1 cellular context compared by ENCODE assay signal in the genomic region with DNA sequence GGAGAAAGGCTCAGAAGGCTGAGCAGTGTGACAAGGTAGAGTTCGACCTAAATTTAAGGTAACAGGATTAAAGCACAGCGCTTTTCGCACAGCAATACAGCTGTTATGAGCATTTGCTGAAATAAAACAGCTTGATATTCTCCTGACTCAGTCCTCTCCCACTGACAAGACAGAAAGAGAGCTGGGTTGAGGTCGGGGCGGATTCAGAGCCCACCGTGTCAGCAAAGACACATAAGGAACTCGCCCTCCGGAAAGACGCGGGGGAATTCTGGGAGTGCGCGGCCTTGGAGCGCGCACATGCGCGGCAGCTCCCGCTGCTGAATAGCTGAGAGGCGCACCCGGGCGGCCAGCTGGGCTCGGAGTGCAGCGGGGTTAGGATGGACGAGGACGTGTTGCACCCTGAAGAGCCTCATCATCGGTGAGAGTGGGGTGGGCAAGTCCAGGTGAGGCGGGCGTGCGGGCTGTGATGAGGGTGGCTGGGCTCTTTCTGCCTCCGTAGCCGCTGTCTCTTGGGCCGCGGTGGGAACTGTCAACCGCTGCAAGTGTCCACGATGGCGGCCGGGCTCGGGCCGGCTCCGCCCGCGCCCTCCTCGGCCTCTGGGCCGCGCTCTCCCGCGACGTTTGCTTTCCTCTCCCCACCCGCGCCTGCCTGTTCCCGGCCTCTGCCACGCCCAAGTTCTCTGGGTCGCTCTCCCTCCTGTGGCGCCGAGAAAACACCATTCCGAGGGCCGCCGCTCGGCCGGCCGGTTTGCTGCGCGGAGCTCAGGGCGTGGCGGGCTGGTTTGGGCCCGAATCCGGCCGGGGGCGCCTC.
TF ChIP-seq lines count a peak whose summit lies in the region.

No MANE protein-coding gene starts in this region.

TF ChIP-seq in HepG2, 621 proteins besides CTCF, POLR2A, EP300 and RAD21 (continued from another document and continues in another):
- TF ChIP-seq, protein P1, sequence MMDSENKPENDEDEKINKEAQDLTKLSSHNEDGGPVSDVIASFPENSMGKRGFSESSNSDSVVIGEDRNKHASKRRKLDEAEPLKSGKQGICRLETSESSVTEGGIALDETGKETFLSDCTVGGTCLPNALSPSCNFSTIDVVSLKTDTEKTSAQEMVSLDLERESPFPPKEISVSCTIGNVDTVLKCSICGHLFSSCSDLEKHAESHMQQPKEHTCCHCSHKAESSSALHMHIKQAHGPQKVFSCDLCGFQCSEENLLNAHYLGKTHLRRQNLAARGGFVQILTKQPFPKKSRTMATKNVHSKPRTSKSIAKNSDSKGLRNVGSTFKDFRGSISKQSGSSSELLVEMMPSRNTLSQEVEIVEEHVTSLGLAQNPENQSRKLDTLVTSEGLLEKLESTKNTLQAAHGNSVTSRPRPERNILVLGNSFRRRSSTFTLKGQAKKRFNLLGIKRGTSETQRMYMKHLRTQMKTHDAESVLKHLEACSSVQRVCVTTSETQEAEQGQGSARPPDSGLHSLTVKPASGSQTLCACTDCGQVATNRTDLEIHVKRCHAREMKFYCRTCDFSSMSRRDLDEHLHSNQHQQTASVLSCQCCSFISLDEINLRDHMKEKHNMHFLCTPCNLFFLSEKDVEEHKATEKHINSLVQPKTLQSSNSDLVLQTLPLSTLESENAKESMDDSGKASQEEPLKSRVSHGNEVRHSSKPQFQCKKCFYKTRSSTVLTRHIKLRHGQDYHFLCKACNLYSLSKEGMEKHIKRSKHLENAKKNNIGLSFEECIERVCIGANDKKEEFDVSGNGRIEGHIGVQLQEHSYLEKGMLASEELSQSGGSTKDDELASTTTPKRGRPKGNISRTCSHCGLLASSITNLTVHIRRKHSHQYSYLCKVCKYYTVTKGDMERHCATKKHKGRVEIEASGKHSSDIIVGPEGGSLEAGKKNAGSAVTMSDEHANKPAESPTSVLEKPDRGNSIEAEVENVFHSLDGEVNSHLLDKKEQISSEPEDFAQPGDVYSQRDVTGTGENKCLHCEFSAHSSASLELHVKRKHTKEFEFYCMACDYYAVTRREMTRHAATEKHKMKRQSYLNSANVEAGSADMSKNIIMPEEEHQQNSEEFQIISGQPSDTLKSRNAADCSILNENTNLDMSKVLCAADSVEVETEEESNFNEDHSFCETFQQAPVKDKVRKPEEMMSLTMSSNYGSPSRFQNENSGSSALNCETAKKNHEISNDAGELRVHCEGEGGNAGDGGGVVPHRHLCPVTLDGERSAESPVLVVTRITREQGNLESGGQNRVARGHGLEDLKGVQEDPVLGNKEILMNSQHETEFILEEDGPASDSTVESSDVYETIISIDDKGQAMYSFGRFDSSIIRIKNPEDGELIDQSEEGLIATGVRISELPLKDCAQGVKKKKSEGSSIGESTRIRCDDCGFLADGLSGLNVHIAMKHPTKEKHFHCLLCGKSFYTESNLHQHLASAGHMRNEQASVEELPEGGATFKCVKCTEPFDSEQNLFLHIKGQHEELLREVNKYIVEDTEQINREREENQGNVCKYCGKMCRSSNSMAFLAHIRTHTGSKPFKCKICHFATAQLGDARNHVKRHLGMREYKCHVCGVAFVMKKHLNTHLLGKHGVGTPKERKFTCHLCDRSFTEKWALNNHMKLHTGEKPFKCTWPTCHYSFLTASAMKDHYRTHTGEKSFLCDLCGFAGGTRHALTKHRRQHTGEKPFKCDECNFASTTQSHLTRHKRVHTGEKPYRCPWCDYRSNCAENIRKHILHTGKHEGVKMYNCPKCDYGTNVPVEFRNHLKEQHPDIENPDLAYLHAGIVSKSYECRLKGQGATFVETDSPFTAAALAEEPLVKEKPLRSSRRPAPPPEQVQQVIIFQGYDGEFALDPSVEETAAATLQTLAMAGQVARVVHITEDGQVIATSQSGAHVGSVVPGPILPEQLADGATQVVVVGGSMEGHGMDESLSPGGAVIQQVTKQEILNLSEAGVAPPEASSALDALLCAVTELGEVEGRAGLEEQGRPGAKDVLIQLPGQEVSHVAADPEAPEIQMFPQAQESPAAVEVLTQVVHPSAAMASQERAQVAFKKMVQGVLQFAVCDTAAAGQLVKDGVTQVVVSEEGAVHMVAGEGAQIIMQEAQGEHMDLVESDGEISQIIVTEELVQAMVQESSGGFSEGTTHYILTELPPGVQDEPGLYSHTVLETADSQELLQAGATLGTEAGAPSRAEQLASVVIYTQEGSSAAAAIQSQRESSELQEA (CRISPR knock-in tag; IDR thresholded peaks at IDR 0.05; ENCODE audit: not compliant biosample characterization), result peak; percentile 24
- no peak for TF ChIP-seq AKNA (CRISPR knock-in tag; IDR thresholded peaks at IDR 0.05; ENCODE audit: borderline replicate concordance)
- TF ChIP-seq ZNF83 (CRISPR knock-in tag; IDR thresholded peaks at IDR 0.05; ENCODE audit: borderline replicate concordance), result no peak
- TF ChIP-seq ZNF543 (CRISPR knock-in tag; IDR thresholded peaks at IDR 0.05), result peak; percentile 86; the same call in 1 of the 2 replicates
- TF ChIP-seq EED (CRISPR knock-in tag; IDR thresholded peaks at IDR 0.05), result no peak
- no peak for TF ChIP-seq HOMEZ (CRISPR knock-in tag; IDR thresholded peaks at IDR 0.05; ENCODE audit: low read depth)
- TF ChIP-seq PHF8 (CRISPR knock-in tag; IDR thresholded peaks at IDR 0.05), result peak; percentile 81
- peak; percentile 59; the same call in 1 of the 2 replicates for TF ChIP-seq MTA1 (CRISPR knock-in tag; IDR thresholded peaks at IDR 0.05; ENCODE audit: borderline replicate concordance)
- TF ChIP-seq, protein P2, sequence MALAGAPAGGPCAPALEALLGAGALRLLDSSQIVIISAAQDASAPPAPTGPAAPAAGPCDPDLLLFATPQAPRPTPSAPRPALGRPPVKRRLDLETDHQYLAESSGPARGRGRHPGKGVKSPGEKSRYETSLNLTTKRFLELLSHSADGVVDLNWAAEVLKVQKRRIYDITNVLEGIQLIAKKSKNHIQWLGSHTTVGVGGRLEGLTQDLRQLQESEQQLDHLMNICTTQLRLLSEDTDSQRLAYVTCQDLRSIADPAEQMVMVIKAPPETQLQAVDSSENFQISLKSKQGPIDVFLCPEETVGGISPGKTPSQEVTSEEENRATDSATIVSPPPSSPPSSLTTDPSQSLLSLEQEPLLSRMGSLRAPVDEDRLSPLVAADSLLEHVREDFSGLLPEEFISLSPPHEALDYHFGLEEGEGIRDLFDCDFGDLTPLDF (CRISPR knock-in tag; IDR thresholded peaks at IDR 0.05), result peak; percentile 57
- peak; percentile 43; the same call in 1 of the 2 replicates for TF ChIP-seq ZNF770 (CRISPR knock-in tag; IDR thresholded peaks at IDR 0.05)
- TF ChIP-seq, protein P3, sequence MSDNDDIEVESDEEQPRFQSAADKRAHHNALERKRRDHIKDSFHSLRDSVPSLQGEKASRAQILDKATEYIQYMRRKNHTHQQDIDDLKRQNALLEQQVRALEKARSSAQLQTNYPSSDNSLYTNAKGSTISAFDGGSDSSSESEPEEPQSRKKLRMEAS (IDR thresholded peaks at IDR 0.05), result peak; percentile 84
- peak; percentile 64 for TF ChIP-seq MYC (CRISPR knock-in tag; IDR thresholded peaks at IDR 0.05; ENCODE audit: borderline replicate concordance)
- peak; percentile 57; the same call in 1 of the 2 replicates for TF ChIP-seq ZC3H13 (CRISPR knock-in tag; IDR thresholded peaks at IDR 0.05)
- TF ChIP-seq GLMP (CRISPR knock-in tag; IDR thresholded peaks at IDR 0.05; ENCODE audit: borderline replicate concordance), result no peak
- TF ChIP-seq ZFY (CRISPR knock-in tag; IDR thresholded peaks at IDR 0.05), result peak; percentile 94
- no peak for TF ChIP-seq SUZ12 (IDR thresholded peaks at IDR 0.05; ENCODE audit: low read depth, low read length)
- 0 out of 2 replicates have a peak, but pooled peaks have one; percentile 37 for TF ChIP-seq ZNF567 (CRISPR knock-in tag; IDR thresholded peaks at IDR 0.05; ENCODE audit: borderline replicate concordance)
- no peak for TF ChIP-seq KLF15 (CRISPR knock-in tag; IDR thresholded peaks at IDR 0.05; ENCODE audit: borderline replicate concordance)
- TF ChIP-seq ZNF556 (CRISPR knock-in tag; IDR thresholded peaks at IDR 0.05; ENCODE audit: borderline replicate concordance), result peak; percentile 62; the same call in 1 of the 2 replicates
- no peak for TF ChIP-seq THAP7 (CRISPR knock-in tag; IDR thresholded peaks at IDR 0.05)
- TF ChIP-seq ZMYM3 (CRISPR knock-in tag; IDR thresholded peaks at IDR 0.05), result peak; percentile 27; the same call in 1 of the 2 replicates
- TF ChIP-seq ZNF235 (CRISPR knock-in tag; IDR thresholded peaks at IDR 0.05; ENCODE audit: borderline replicate concordance), result no peak
- TF ChIP-seq KLF9 (CRISPR knock-in tag; IDR thresholded peaks at IDR 0.05; ENCODE audit: low read depth), result no peak
- TF ChIP-seq ZBTB43 (CRISPR knock-in tag; conservative IDR thresholded peaks at IDR 0.05), result peak; percentile 69; the same call in 1 of the 2 replicates
- peak; percentile 40 for TF ChIP-seq TEAD3 (CRISPR knock-in tag; optimal IDR thresholded peaks at IDR 0.05; ENCODE audit: borderline replicate concordance)
